In the genomic region with DNA sequence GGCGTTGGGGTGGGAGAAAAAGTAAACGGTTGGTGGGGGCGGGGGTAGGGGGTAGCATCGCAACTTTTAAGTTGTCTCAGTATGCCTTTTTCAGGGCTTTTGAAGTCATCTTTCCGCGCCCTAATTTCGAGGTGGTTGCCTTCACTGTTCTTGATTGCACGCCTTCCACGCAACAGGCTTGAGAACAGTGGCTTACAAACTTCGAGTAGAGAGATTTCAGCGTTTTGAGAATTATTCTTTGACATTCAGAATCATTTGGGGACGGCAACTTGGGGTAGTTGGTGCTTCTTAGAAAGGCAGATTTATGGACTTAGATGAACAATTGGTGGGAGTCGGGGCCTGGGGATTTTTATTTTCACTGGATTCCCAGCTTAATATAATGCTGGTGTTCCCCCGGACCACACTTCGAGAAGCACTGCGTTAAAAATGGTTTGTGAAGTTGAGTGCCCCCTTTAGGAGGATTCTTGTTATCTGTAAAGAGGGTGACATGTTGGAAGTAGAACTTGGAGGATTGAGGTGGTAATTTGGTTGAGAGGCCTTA, we compare ENCODE assay signal across 8 cellular contexts. TPM values are rescaled to one million over a fixed set of nuclear protein-coding genes. Genes with fewer than 3 reads are reported as not detected.
A peak's percentile ranks its signal among the peaks of the same experiment; 100 is the strongest.
DNase-seq lines count a peak whose midpoint lies in the region; ATAC-seq and TF ChIP-seq lines count a peak whose summit lies in the region.

No MANE protein-coding gene starts in this region.

- peak; percentile 62 for TF ChIP-seq CTCF in BJ (IDR thresholded peaks at IDR 0.05; ENCODE audit: insufficient read depth, low read depth, low read length)
- TF ChIP-seq CTCF in kidney epithelial cell (IDR thresholded peaks at IDR 0.05; ENCODE audit: insufficient read depth, low read length, poor library complexity, severe bottlenecking), result peak; percentile 49

- POLR2A ChIA-PET in BJ (lab: Charles Lee), result no interaction called here

- ATAC-seq in GM18520 (IDR thresholded peaks at IDR 0.05; ENCODE audit: unreplicated experiment) (peak; percentile 31), HG03135 (IDR thresholded peaks at IDR 0.05; ENCODE audit: unreplicated experiment) (no peak)

- DNase-seq in BJ (ENCODE audit: low read depth) (no peak), HuH-7.5 (ENCODE audit: low spot score) (peak; percentile 14), SW 1271 (lab: John Stamatoyannopoulos, UW) (peak; percentile 19 to 56), caudate nucleus (lab: John Stamatoyannopoulos, UW) (peak in 15 of 61 donors; percentile 3 to 55 (median 39)), kidney epithelial cell (ENCODE audit: low read depth) (peak; percentile 35)
- peak; percentile 9 to 24 for DNase-seq in stimulated activated CD4-positive, alpha-beta T cell treated with anti-CD3 and anti-CD28 coated beads, Interleukin-2, amount 100 ng/mL, for 48 hours

- H3K27me3 ChIP-seq in BJ (ENCODE audit: control insufficient read depth, insufficient read depth, low read length) (no peaks in the 10 kb centered on the region), kidney epithelial cell (ENCODE audit: control insufficient read depth, insufficient read depth, low read length) (no peaks in the 10 kb centered on the region)

- CTCF ChIA-PET in BJ (lab: Yijun Ruan, JAX), result interaction anchor here (0.7 to 1.6 kb wide), 5 partner anchors 57 to 147 kb away, joined by 3 to 6 read pairs (median 3); a partner anchor contains a TSS

- H3K36me3 ChIP-seq in BJ (ENCODE audit: control insufficient read depth, insufficient read depth, low read length) (peaks cover 2% of the 10 kb centered on the region; the same call in 1 of the 2 replicates), kidney epithelial cell (ENCODE audit: control insufficient read depth, insufficient read depth, low read length) (no peaks in the 10 kb centered on the region)

- H3K27ac ChIP-seq in caudate nucleus (ENCODE audit: low read depth, low read length), result peak overlapping the region; percentile 96

- H3K4me3 ChIP-seq in BJ (ENCODE audit: low read depth, low read length) (peak overlapping the region; percentile 95), kidney epithelial cell (ENCODE audit: low read depth, low read length) (peak overlapping the region; percentile 96)

RNA-seq across cellular contexts. Expression of a gene that starts 0.9 kb away (rescaled TPM):
- polyA plus RNA-seq in BJ (2011; rRNA removed), result 9.8 and 30.2 TPM in 2 replicates
- 4.4 and 8.5 TPM in 2 replicates for polyA minus RNA-seq in BJ (2011; rRNA and poly(A)+ RNA removed)
- total RNA-seq in kidney epithelial cell, result 39.4 and 42.5 TPM in 2 replicates
